1 cellular context compared by ENCODE assay signal in the genomic region with DNA sequence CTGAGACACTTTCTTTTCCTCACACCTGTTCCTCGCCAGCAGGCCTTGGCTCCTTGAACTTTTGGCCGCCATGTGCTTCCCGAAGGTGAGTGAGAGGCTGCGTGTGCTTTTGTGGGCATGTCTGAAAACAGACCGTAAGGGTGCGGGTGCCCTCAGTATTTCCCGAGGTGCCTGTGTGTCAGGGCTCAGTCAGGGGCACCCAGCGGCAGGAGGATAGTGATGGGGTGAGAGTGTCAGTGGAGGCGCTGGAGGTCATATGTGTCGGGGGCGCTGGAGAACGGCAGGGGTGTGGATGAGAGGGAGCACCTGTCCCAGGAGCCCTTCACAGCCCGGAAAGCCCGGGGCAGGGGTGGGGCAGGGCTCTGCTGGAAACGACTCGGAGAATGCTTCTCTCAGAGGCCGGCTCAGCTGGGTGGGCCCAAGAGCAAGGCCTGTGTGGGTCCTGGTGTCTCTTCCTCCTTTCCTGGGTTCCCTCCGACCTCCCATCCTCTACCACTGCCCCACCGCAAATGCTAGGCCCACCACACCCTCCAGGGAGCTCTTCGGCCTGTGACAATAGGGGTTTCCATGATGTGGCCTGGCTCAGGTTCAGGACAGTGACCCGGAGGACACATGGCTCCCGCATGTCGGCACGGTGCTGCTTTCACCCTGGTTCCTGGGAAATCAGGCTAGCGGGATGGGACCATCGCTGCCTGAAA.
A peak's percentile ranks its signal among the peaks of the same experiment; 100 is the strongest.
TF ChIP-seq lines count a peak whose summit lies in the region.

No MANE protein-coding gene starts in this region.

TF ChIP-seq in HepG2, 621 proteins besides CTCF, POLR2A, EP300 and RAD21 (continued from another document and continues in another):
- TF ChIP-seq, protein P1, sequence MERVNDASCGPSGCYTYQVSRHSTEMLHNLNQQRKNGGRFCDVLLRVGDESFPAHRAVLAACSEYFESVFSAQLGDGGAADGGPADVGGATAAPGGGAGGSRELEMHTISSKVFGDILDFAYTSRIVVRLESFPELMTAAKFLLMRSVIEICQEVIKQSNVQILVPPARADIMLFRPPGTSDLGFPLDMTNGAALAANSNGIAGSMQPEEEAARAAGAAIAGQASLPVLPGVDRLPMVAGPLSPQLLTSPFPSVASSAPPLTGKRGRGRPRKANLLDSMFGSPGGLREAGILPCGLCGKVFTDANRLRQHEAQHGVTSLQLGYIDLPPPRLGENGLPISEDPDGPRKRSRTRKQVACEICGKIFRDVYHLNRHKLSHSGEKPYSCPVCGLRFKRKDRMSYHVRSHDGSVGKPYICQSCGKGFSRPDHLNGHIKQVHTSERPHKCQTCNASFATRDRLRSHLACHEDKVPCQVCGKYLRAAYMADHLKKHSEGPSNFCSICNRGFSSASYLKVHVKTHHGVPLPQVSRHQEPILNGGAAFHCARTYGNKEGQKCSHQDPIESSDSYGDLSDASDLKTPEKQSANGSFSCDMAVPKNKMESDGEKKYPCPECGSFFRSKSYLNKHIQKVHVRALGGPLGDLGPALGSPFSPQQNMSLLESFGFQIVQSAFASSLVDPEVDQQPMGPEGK (CRISPR knock-in tag; IDR thresholded peaks at IDR 0.05): no peak
- no peak for TF ChIP-seq ZNF597 (CRISPR knock-in tag; IDR thresholded peaks at IDR 0.05)
- no peak for TF ChIP-seq ZNF543 (CRISPR knock-in tag; IDR thresholded peaks at IDR 0.05)
- TF ChIP-seq ZNF746 (CRISPR knock-in tag; IDR thresholded peaks at IDR 0.05): 0 out of 2 replicates have a peak, but pooled peaks have one; percentile 12
- no peak for TF ChIP-seq TFDP1 (CRISPR knock-in tag; IDR thresholded peaks at IDR 0.05; ENCODE audit: borderline replicate concordance)
- TF ChIP-seq, protein P2, sequence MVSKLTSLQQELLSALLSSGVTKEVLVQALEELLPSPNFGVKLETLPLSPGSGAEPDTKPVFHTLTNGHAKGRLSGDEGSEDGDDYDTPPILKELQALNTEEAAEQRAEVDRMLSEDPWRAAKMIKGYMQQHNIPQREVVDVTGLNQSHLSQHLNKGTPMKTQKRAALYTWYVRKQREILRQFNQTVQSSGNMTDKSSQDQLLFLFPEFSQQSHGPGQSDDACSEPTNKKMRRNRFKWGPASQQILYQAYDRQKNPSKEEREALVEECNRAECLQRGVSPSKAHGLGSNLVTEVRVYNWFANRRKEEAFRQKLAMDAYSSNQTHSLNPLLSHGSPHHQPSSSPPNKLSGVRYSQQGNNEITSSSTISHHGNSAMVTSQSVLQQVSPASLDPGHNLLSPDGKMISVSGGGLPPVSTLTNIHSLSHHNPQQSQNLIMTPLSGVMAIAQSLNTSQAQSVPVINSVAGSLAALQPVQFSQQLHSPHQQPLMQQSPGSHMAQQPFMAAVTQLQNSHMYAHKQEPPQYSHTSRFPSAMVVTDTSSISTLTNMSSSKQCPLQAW (CRISPR knock-in tag; IDR thresholded peaks at IDR 0.05): 0 out of 2 replicates have a peak, but pooled peaks have one; percentile 12
- TF ChIP-seq ARNT (IDR thresholded peaks at IDR 0.05): no peak
- TF ChIP-seq, protein P3, sequence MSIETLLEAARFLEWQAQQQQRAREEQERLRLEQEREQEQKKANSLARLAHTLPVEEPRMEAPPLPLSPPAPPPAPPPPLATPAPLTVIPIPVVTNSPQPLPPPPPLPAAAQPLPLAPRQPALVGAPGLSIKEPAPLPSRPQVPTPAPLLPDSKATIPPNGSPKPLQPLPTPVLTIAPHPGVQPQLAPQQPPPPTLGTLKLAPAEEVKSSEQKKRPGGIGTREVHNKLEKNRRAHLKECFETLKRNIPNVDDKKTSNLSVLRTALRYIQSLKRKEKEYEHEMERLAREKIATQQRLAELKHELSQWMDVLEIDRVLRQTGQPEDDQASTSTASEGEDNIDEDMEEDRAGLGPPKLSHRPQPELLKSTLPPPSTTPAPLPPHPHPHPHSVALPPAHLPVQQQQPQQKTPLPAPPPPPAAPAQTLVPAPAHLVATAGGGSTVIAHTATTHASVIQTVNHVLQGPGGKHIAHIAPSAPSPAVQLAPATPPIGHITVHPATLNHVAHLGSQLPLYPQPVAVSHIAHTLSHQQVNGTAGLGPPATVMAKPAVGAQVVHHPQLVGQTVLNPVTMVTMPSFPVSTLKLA (IDR thresholded peaks at IDR 0.05): 0 out of 2 replicates have a peak, but pooled peaks have one; percentile 22
- TF ChIP-seq, protein P4, sequence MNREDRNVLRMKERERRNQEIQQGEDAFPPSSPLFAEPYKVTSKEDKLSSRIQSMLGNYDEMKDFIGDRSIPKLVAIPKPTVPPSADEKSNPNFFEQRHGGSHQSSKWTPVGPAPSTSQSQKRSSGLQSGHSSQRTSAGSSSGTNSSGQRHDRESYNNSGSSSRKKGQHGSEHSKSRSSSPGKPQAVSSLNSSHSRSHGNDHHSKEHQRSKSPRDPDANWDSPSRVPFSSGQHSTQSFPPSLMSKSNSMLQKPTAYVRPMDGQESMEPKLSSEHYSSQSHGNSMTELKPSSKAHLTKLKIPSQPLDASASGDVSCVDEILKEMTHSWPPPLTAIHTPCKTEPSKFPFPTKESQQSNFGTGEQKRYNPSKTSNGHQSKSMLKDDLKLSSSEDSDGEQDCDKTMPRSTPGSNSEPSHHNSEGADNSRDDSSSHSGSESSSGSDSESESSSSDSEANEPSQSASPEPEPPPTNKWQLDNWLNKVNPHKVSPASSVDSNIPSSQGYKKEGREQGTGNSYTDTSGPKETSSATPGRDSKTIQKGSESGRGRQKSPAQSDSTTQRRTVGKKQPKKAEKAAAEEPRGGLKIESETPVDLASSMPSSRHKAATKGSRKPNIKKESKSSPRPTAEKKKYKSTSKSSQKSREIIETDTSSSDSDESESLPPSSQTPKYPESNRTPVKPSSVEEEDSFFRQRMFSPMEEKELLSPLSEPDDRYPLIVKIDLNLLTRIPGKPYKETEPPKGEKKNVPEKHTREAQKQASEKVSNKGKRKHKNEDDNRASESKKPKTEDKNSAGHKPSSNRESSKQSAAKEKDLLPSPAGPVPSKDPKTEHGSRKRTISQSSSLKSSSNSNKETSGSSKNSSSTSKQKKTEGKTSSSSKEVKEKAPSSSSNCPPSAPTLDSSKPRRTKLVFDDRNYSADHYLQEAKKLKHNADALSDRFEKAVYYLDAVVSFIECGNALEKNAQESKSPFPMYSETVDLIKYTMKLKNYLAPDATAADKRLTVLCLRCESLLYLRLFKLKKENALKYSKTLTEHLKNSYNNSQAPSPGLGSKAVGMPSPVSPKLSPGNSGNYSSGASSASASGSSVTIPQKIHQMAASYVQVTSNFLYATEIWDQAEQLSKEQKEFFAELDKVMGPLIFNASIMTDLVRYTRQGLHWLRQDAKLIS (CRISPR knock-in tag; IDR thresholded peaks at IDR 0.05): no peak
- TF ChIP-seq ZBTB39 (CRISPR knock-in tag; IDR thresholded peaks at IDR 0.05): 0 out of 2 replicates have a peak, but pooled peaks have one; percentile 0
- peak; percentile 65; the same call in 1 of the 2 replicates for TF ChIP-seq PAWR (CRISPR knock-in tag; IDR thresholded peaks at IDR 0.05; ENCODE audit: borderline replicate concordance)
- no peak for TF ChIP-seq JUND (CRISPR knock-in tag; IDR thresholded peaks at IDR 0.05)
- TF ChIP-seq IKZF4 (CRISPR knock-in tag; IDR thresholded peaks at IDR 0.05; ENCODE audit: borderline replicate concordance, low read depth, not compliant biosample characterization): no peak
- TF ChIP-seq, protein P5, sequence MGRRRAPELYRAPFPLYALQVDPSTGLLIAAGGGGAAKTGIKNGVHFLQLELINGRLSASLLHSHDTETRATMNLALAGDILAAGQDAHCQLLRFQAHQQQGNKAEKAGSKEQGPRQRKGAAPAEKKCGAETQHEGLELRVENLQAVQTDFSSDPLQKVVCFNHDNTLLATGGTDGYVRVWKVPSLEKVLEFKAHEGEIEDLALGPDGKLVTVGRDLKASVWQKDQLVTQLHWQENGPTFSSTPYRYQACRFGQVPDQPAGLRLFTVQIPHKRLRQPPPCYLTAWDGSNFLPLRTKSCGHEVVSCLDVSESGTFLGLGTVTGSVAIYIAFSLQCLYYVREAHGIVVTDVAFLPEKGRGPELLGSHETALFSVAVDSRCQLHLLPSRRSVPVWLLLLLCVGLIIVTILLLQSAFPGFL (CRISPR knock-in tag; IDR thresholded peaks at IDR 0.05): no peak
- no peak for TF ChIP-seq NCOA5 (CRISPR knock-in tag; IDR thresholded peaks at IDR 0.05)
- no peak for TF ChIP-seq MTA3 (CRISPR knock-in tag; IDR thresholded peaks at IDR 0.05)
- no peak for TF ChIP-seq ZNF724P (CRISPR knock-in tag; IDR thresholded peaks at IDR 0.05; ENCODE audit: borderline replicate concordance)
- TF ChIP-seq ZNF678 (CRISPR knock-in tag; IDR thresholded peaks at IDR 0.05): no peak
- no peak for TF ChIP-seq NFYC (CRISPR knock-in tag; IDR thresholded peaks at IDR 0.05)
- peak; percentile 12; the same call in 1 of the 2 replicates for TF ChIP-seq NKX3-1 (CRISPR knock-in tag; IDR thresholded peaks at IDR 0.05)
- TF ChIP-seq PHF8 (CRISPR knock-in tag; IDR thresholded peaks at IDR 0.05): 0 out of 2 replicates have a peak, but pooled peaks have one; percentile 38
- TF ChIP-seq ZNF441 (CRISPR knock-in tag; IDR thresholded peaks at IDR 0.05; ENCODE audit: borderline replicate concordance): peak; percentile 25; the same call in 1 of the 2 replicates
- no peak for TF ChIP-seq BHLHE40 (IDR thresholded peaks at IDR 0.05; ENCODE audit: low read length)
- peak; percentile 1; the same call in 1 of the 2 replicates for TF ChIP-seq ZNF274 (CRISPR knock-in tag; IDR thresholded peaks at IDR 0.05)
- TF ChIP-seq, protein P6, sequence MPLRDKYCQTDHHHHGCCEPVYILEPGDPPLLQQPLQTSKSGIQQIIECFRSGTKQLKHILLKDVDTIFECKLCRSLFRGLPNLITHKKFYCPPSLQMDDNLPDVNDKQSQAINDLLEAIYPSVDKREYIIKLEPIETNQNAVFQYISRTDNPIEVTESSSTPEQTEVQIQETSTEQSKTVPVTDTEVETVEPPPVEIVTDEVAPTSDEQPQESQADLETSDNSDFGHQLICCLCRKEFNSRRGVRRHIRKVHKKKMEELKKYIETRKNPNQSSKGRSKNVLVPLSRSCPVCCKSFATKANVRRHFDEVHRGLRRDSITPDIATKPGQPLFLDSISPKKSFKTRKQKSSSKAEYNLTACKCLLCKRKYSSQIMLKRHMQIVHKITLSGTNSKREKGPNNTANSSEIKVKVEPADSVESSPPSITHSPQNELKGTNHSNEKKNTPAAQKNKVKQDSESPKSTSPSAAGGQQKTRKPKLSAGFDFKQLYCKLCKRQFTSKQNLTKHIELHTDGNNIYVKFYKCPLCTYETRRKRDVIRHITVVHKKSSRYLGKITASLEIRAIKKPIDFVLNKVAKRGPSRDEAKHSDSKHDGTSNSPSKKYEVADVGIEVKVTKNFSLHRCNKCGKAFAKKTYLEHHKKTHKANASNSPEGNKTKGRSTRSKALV (CRISPR knock-in tag; IDR thresholded peaks at IDR 0.05): 0 out of 2 replicates have a peak, but pooled peaks have one; percentile 3
- TF ChIP-seq SATB2 (CRISPR knock-in tag; IDR thresholded peaks at IDR 0.05): no peak
- no peak for TF ChIP-seq U2AF1 (optimal IDR thresholded peaks at IDR 0.05; ENCODE audit: low read depth, low read length)
- TF ChIP-seq AKAP8 (CRISPR knock-in tag; IDR thresholded peaks at IDR 0.05): no peak
- TF ChIP-seq GLI4 (CRISPR knock-in tag; IDR thresholded peaks at IDR 0.05; ENCODE audit: borderline replicate concordance): 0 out of 2 replicates have a peak, but pooled peaks have one; percentile 23
- TF ChIP-seq, protein P7, sequence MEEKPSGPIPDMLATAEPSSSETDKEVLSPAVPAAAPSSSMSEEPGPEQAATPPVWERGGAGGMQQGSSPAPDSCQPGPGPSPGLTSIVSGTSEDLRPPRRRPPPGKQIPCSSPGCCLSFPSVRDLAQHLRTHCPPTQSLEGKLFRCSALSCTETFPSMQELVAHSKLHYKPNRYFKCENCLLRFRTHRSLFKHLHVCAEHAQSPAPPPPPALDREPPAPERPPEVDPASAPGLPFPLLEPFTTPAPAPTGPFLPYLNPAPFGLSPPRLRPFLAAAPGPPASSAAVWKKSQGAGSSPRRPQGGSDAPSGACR (CRISPR knock-in tag; IDR thresholded peaks at IDR 0.05): no peak
- peak; percentile 27 for TF ChIP-seq ZNF276 (CRISPR knock-in tag; IDR thresholded peaks at IDR 0.05; ENCODE audit: low read depth)
